Comparison of ENCODE assay signal across 9 cellular contexts in genomic region chr3:29759021-29759359, GRCh38.
DNase-seq lines count a peak whose midpoint lies in the region; ATAC-seq and TF ChIP-seq lines count a peak whose summit lies in the region.
"Had no signal": no experiment of that assay in that cellular context is flagged by ENCODE, and none has a peak within 500 bp of the region (broad histone marks: within the 10 kb centered on the region; RNA-seq: fewer than 3 reads in every experiment).

No MANE protein-coding gene starts in this region.

- no peaks in the 10 kb centered on the region for H3K4me1 ChIP-seq in colonic mucosa
- H3K4me1 ChIP-seq in right lobe of liver: peaks cover 0 to 28% (median 12%) of the 10 kb centered on the region in 4 donors
- H3K4me1 ChIP-seq in subcutaneous abdominal adipose tissue (ENCODE audit: control insufficient read depth in 5 of 5, insufficient read depth in 5 of 5, low read length in 5 of 5): peaks cover 8 to 34% (median 31%) of the 10 kb centered on the region in 5 donors
- no peaks in the 10 kb centered on the region for H3K4me1 ChIP-seq in naive thymus-derived CD4-positive, alpha-beta T cell (ENCODE audit: control insufficient read depth in 2 of 2, insufficient read depth in 2 of 2, low read length in 2 of 2)
- H3K4me1 ChIP-seq in CD4-positive, alpha-beta memory T cell (ENCODE audit: insufficient read depth, low read length): no peaks in the 10 kb centered on the region

- H3K4me3 Mint-ChIP-seq in T-helper 17 cell (no peak overlapping the region), WTC11 (no peak overlapping the region)
- no peak overlapping the region for H3K4me3 Mint-ChIP-seq in naive thymus-derived CD4-positive, alpha-beta T cell
- no peak overlapping the region for H3K4me3 Mint-ChIP-seq in CD4-positive, alpha-beta memory T cell

- WGBS in right lobe of liver (ENCODE audit: insufficient coverage, low coverage, low lambda C conversion rate, missing lambda C conversion rate): 9% methylated on average over 3 of the region's 3 CpGs

- peak; percentile 69 for DNase-seq in NCI-H460 (ENCODE audit: extremely low read depth, low read depth)
- no peak for DNase-seq in colonic mucosa
- no peak for DNase-seq in right lobe of liver
- DNase-seq in T-helper 17 cell: no peak
- no peak for DNase-seq in naive thymus-derived CD4-positive, alpha-beta T cell
- DNase-seq in CD4-positive, alpha-beta memory T cell: no peak
- DNase-seq in WTC11 (ENCODE audit: low spot score): no peak
- DNase-seq: T-helper 2 cell had no signal

- H3K4me3 ChIP-seq in colonic mucosa (no peak overlapping the region), right lobe of liver (no peak overlapping the region), subcutaneous abdominal adipose tissue (ENCODE audit: low read depth in 1 of 5, low read length in 5 of 5) (peak overlapping the region in 1 of 5 donors; percentile 12)
- no peak overlapping the region for H3K4me3 ChIP-seq in naive thymus-derived CD4-positive, alpha-beta T cell (ENCODE audit: low read length)
- H3K4me3 ChIP-seq in CD4-positive, alpha-beta memory T cell (ENCODE audit: low read length in 2 of 2): no peak overlapping the region

- TF ChIP-seq CTCF in colonic mucosa (IDR thresholded peaks at IDR 0.05): no peak
- no peak for TF ChIP-seq CTCF in right lobe of liver (IDR thresholded peaks at IDR 0.05)
- TF ChIP-seq CTCF in WTC11 (IDR thresholded peaks at IDR 0.05): no peak

- peak overlapping the region; percentile 29 for H3K27ac ChIP-seq in colonic mucosa
- peak overlapping the region; percentile 78 to 94 (median 88) for H3K27ac ChIP-seq in right lobe of liver
- peak overlapping the region; percentile 91 for H3K27ac ChIP-seq in subcutaneous abdominal adipose tissue (ENCODE audit: low read depth, low read length)
- no peak overlapping the region for H3K27ac ChIP-seq in naive thymus-derived CD4-positive, alpha-beta T cell (ENCODE audit: low read depth, low read length)
- no peak overlapping the region for H3K27ac ChIP-seq in CD4-positive, alpha-beta memory T cell (ENCODE audit: low read depth, low read length)

- ATAC-seq in right lobe of liver (peak; percentile 71 to 79 (median 78)), T-helper 17 cell (no peak), WTC11 (no peak)
- no peak for ATAC-seq in naive thymus-derived CD4-positive, alpha-beta T cell

- POLR2A ChIA-PET in naive thymus-derived CD4-positive, alpha-beta T cell (lab: Charles Lee): no interaction called here
- POLR2A ChIA-PET in CD4-positive, alpha-beta memory T cell (lab: Charles Lee; ENCODE audit: partially characterized antibody): no interaction called here
- POLR2A ChIA-PET in WTC11 (lab: Charles Lee): interaction anchor here (0.7 kb wide), 2 partner anchors 19 to 1410 kb away, joined by 3 to 4 read pairs; no protein-coding TSS in a partner anchor

- H3K27me3 ChIP-seq in colonic mucosa (no peaks in the 10 kb centered on the region), right lobe of liver (no peaks in the 10 kb centered on the region), subcutaneous abdominal adipose tissue (ENCODE audit: control insufficient read depth in 5 of 5, insufficient read depth in 4 of 5, low read length in 5 of 5) (no peaks in the 10 kb centered on the region)
- no peaks in the 10 kb centered on the region for H3K27me3 ChIP-seq in naive thymus-derived CD4-positive, alpha-beta T cell (ENCODE audit: control insufficient read depth in 2 of 2, insufficient read depth in 2 of 2, low read length in 2 of 2)
- H3K27me3 ChIP-seq in CD4-positive, alpha-beta memory T cell (ENCODE audit: insufficient read depth, low read length): no peaks in the 10 kb centered on the region

- CTCF ChIA-PET in naive thymus-derived CD4-positive, alpha-beta T cell (lab: Charles Lee): interaction anchor here (0.6 kb wide), 1 partner anchor 933 kb away, joined by 3 read pairs; no protein-coding TSS in a partner anchor
- CTCF ChIA-PET in CD4-positive, alpha-beta memory T cell (lab: Charles Lee; ENCODE audit: partially characterized antibody): no interaction called here
- CTCF ChIA-PET in WTC11 (lab: Charles Lee): no interaction called here

- peak overlapping the region in 1 of 2 donors; percentile 16 for H3K9ac ChIP-seq in colonic mucosa (ENCODE audit: low read depth in 2 of 2, low read length in 2 of 2)
- peak overlapping the region; percentile 14 to 90 (median 39) for H3K9ac ChIP-seq in subcutaneous abdominal adipose tissue (ENCODE audit: low read length in 5 of 5)

- TF ChIP-seq POLR2A in right lobe of liver (IDR thresholded peaks at IDR 0.05): no peak

- H3K9me3 ChIP-seq in colonic mucosa: no peaks in the 10 kb centered on the region
- H3K9me3 ChIP-seq in right lobe of liver: no peaks in the 10 kb centered on the region
- no peaks in the 10 kb centered on the region for H3K9me3 ChIP-seq in subcutaneous abdominal adipose tissue (ENCODE audit: control insufficient read depth in 5 of 5, low read length in 5 of 5)
- H3K9me3 ChIP-seq in T-helper 17 cell (ENCODE audit: control insufficient read depth, low read length, poor library complexity, severe bottlenecking): no peaks in the 10 kb centered on the region
- no peaks in the 10 kb centered on the region for H3K9me3 ChIP-seq in naive thymus-derived CD4-positive, alpha-beta T cell (ENCODE audit: control insufficient read depth in 2 of 3, low read length in 3 of 3)
- H3K9me3 ChIP-seq in CD4-positive, alpha-beta memory T cell (ENCODE audit: control insufficient read depth in 1 of 2, low read length in 2 of 2): no peaks in the 10 kb centered on the region

- H3K27me3 Mint-ChIP-seq in T-helper 17 cell (no peaks in the 10 kb centered on the region), WTC11 (ENCODE audit: low read depth) (no peaks in the 10 kb centered on the region)
- peaks cover 0 to 16% (median 7%) of the 10 kb centered on the region in 5 donors for H3K27me3 Mint-ChIP-seq in naive thymus-derived CD4-positive, alpha-beta T cell
- H3K27me3 Mint-ChIP-seq in CD4-positive, alpha-beta memory T cell: no peaks in the 10 kb centered on the region

- intact Hi-C loops in colonic mucosa (cut with DNase I): no loop called here
- intact Hi-C loops in right lobe of liver (cut with DNase I): no loop called here
- intact Hi-C loops in naive thymus-derived CD4-positive, alpha-beta T cell (cut with micrococcal nuclease): no loop called here
- intact Hi-C loops in CD4-positive, alpha-beta memory T cell (cut with micrococcal nuclease): no loop called here

- peaks cover 0 to 3% (median 0%) of the 10 kb centered on the region in 11 donors for H3K9me3 Mint-ChIP-seq in naive thymus-derived CD4-positive, alpha-beta T cell
- peaks cover 0 to 3% (median 0%) of the 10 kb centered on the region in 8 donors for H3K9me3 Mint-ChIP-seq in CD4-positive, alpha-beta memory T cell
- H3K9me3 Mint-ChIP-seq in WTC11: no peaks in the 10 kb centered on the region; the same call in 1 of the 2 replicates

- H3K27ac Mint-ChIP-seq in T-helper 17 cell: no peak overlapping the region
- H3K27ac Mint-ChIP-seq in naive thymus-derived CD4-positive, alpha-beta T cell: no peak overlapping the region
- no peak overlapping the region for H3K27ac Mint-ChIP-seq in CD4-positive, alpha-beta memory T cell
- H3K27ac Mint-ChIP-seq in WTC11: no peak overlapping the region

- H3K4me1 Mint-ChIP-seq in T-helper 17 cell (no peaks in the 10 kb centered on the region), WTC11 (peaks cover 55% of the 10 kb centered on the region)
- no peaks in the 10 kb centered on the region for H3K4me1 Mint-ChIP-seq in naive thymus-derived CD4-positive, alpha-beta T cell
- H3K4me1 Mint-ChIP-seq in CD4-positive, alpha-beta memory T cell: no peaks in the 10 kb centered on the region

- H3K36me3 Mint-ChIP-seq in T-helper 17 cell (ENCODE audit: low read depth) (no peaks in the 10 kb centered on the region), WTC11 (no peaks in the 10 kb centered on the region)
- H3K36me3 Mint-ChIP-seq in naive thymus-derived CD4-positive, alpha-beta T cell: no peaks in the 10 kb centered on the region
- H3K36me3 Mint-ChIP-seq in CD4-positive, alpha-beta memory T cell: no peaks in the 10 kb centered on the region

- H3K36me3 ChIP-seq in colonic mucosa: no peaks in the 10 kb centered on the region
- H3K36me3 ChIP-seq in right lobe of liver: no peaks in the 10 kb centered on the region
- H3K36me3 ChIP-seq in subcutaneous abdominal adipose tissue (ENCODE audit: control insufficient read depth in 5 of 5, insufficient read depth in 5 of 5, low read length in 5 of 5): no peaks in the 10 kb centered on the region
- H3K36me3 ChIP-seq in naive thymus-derived CD4-positive, alpha-beta T cell (ENCODE audit: control insufficient read depth in 2 of 3, insufficient read depth in 3 of 3, low read length in 3 of 3): no peaks in the 10 kb centered on the region
- H3K36me3 ChIP-seq in CD4-positive, alpha-beta memory T cell (ENCODE audit: insufficient read depth, low read length): no peaks in the 10 kb centered on the region

TF ChIP-seq in WTC11, 78 proteins besides CTCF, POLR2A, EP300 and RAD21:
- TF ChIP-seq TEAD4 (CRISPR knock-in tag; IDR thresholded peaks at IDR 0.05): no peak
- TF ChIP-seq TP53 (CRISPR knock-in tag; IDR thresholded peaks at IDR 0.05): no peak
- no peak for TF ChIP-seq FOXP1 (CRISPR knock-in tag; IDR thresholded peaks at IDR 0.05; ENCODE audit: borderline replicate concordance)
- TF ChIP-seq TEAD1 (CRISPR knock-in tag; IDR thresholded peaks at IDR 0.05): no peak
- no peak for TF ChIP-seq TCF7 (CRISPR knock-in tag; IDR thresholded peaks at IDR 0.05; ENCODE audit: low read depth)
- TF ChIP-seq ZNF232 (CRISPR knock-in tag; IDR thresholded peaks at IDR 0.05): no peak
- no peak for TF ChIP-seq FOXJ3 (CRISPR knock-in tag; IDR thresholded peaks at IDR 0.05; ENCODE audit: borderline replicate concordance)
- no peak for TF ChIP-seq MXD4 (CRISPR knock-in tag; IDR thresholded peaks at IDR 0.05; ENCODE audit: borderline replicate concordance)
- no peak for TF ChIP-seq SP1 (CRISPR knock-in tag; conservative IDR thresholded peaks at IDR 0.05)
TF ChIP-seq in WTC11: peak in this region for 0.

Comparison
In these comparisons a context has a peak if more than half of its experiments do, and no peak if none do; other contexts are left out.
1. H3K27ac ChIP-seq: peak in colonic mucosa (single experiment), right lobe of liver (3 of 3) and subcutaneous abdominal adipose tissue (single experiment); none in naive thymus-derived CD4-positive, alpha-beta T cell (single experiment) and CD4-positive, alpha-beta memory T cell (single experiment).
2. ATAC-seq: peak in right lobe of liver (4 of 4); none in T-helper 17 cell (single experiment), naive thymus-derived CD4-positive, alpha-beta T cell (single experiment) and WTC11 (single experiment).